ENCODE assay signal across 11 cellular contexts in genomic region chr2:30272761-30273573, GRCh38. TPM values are rescaled to one million over a fixed set of nuclear protein-coding genes. Genes with fewer than 3 reads are reported as not detected.
DNase-seq lines count a peak whose midpoint lies in the region; ATAC-seq, FAIRE-seq and TF ChIP-seq lines count a peak whose summit lies in the region.
"Had no signal": no experiment of that assay in that cellular context is flagged by ENCODE, and none has a peak within 500 bp of the region (broad histone marks: within the 10 kb centered on the region; RNA-seq: fewer than 3 reads in every experiment).

No MANE protein-coding gene starts in this region.

- FAIRE-seq in HTR-8/SVneo (lab: Jason Lieb, UNC) = peak; percentile 42

- DNase-seq in AG10803 (ENCODE audit: low read depth) (peak; percentile 84), HTR-8/SVneo (ENCODE audit: insufficient read length, low spot score) (peak; percentile 66), astrocyte of the hippocampus (ENCODE audit: low read depth, low spot score) (peak; percentile 89), mesenteric fat pad (ENCODE audit: low spot score) (peak; percentile 78), psoas muscle (no peak), CD1c-positive myeloid dendritic cell (ENCODE audit: extremely low spot score) (no peak), SKM-1 treated with dmso at 0.1 percent for 144 hours (lab: John Stamatoyannopoulos, UW; ENCODE audit: unreplicated experiment) (no peak), cerebellar nuclear complex (lab: John Stamatoyannopoulos, UW) (no peak)
- DNase-seq: NCI-H187 treated with DMSO at 0.1 percent for 48 hours, sigmoid colon had no signal

- TF ChIP-seq CTCF in AG10803 (conservative IDR thresholded peaks at IDR 0.05; ENCODE audit: low read length) = no peak
- TF ChIP-seq CTCF in psoas muscle (IDR thresholded peaks at IDR 0.05) = no peak

- H3K4me3 ChIP-seq in AG10803 (ENCODE audit: low read length) = no peak overlapping the region
- H3K4me3 ChIP-seq in psoas muscle = no peak overlapping the region
- H3K4me3 ChIP-seq: sigmoid colon had no signal

- no peaks in the 10 kb centered on the region for H3K36me3 ChIP-seq in psoas muscle (ENCODE audit: insufficient read depth in 1 of 2, low read depth in 1 of 2)
- H3K36me3 ChIP-seq: sigmoid colon had no signal

- no peaks in the 10 kb centered on the region for H3K27me3 ChIP-seq in psoas muscle (ENCODE audit: insufficient read depth in 3 of 3, low read length in 2 of 3)
- H3K27me3 ChIP-seq: sigmoid colon had no signal

- ATAC-seq in psoas muscle = no peak
- ATAC-seq: WTC11 had no signal

- no peaks in the 10 kb centered on the region for H3K9me3 ChIP-seq in psoas muscle
- H3K9me3 ChIP-seq: sigmoid colon had no signal

- intact Hi-C loops in psoas muscle (cut with DNase I) = no loop called here

- 55 to 61% (median 55%) methylated on average over 5 of the region's 5 CpGs for WGBS in psoas muscle, 3 donors

- H3K4me1 ChIP-seq in psoas muscle = no peaks in the 10 kb centered on the region

- no peak overlapping the region for H3K27ac ChIP-seq in psoas muscle
- H3K27ac ChIP-seq: sigmoid colon had no signal

RNA-seq across cellular contexts. Expression of gene LBH, which starts 41.6 kb away (rescaled TPM):
- total RNA-seq in mesenteric fat pad (34.9 TPM), psoas muscle (10 to 100 TPM; 11.1 to 15.5 (median 14.2) TPM)
- polyA plus RNA-seq in psoas muscle = 10 to 100 TPM in 1 of 3 donors, 1 to 10 TPM in 2; 6.5 to 10.5 (median 9.7) TPM

Comparison
In these comparisons a context has a peak if more than half of its experiments do, and no peak if none do; other contexts are left out.
1. DNase-seq: peak in AG10803 (single experiment), HTR-8/SVneo (single experiment), astrocyte of the hippocampus (single experiment) and mesenteric fat pad (single experiment); none in psoas muscle (0 of 2), CD1c-positive myeloid dendritic cell (single experiment), SKM-1 treated with dmso at 0.1 percent for 144 hours (single experiment) and cerebellar nuclear complex (0 of 2).